Comparison of ENCODE assay signal across 8 cellular contexts in the genomic region with DNA sequence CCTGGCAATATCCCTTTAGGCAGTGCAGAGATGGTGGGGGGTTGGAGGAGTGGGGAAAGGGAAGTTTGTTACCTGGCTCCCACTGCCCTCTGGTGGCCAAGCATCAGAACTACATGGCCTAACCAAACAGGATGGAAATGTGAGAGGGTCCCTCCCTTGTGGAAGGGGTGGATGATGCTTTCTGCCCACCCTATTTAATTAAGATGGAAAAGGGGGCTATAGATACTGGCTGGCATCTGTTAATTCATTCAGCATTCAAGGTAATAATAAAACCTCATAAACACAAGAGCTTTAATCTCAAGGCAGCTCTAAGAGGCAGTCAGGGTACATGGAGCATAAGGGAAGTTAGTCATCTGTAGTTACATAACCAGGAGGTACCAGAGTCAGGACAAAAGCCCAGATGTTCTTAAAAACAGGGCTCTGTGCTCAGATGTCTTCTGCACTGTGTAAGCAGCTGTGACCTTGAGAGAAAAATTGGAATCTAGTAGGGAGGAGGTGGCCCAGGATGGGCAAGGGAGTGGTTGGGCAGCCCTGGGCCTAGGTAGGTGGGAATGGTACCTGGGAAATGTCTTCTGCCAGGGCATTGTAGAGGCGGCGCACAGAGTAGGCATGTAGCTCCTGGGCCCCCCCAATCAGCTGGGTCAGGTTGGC. TPM values are rescaled to one million over a fixed set of nuclear protein-coding genes. Genes with fewer than 3 reads are reported as not detected.
A peak's percentile ranks its signal among the peaks of the same experiment; 100 is the strongest.
DNase-seq lines count a peak whose midpoint lies in the region; ATAC-seq and TF ChIP-seq lines count a peak whose summit lies in the region.

No MANE protein-coding gene starts in this region.

- DNase-seq in activated CD4-positive, CD25-positive, alpha-beta regulatory T cell (lab: John Stamatoyannopoulos, UW): peak; percentile 21 to 41 (median 30)
- DNase-seq in NCI-H1694 (lab: John Stamatoyannopoulos, UW): peak; percentile 85
- peak; percentile 73 for DNase-seq in activated CD4-positive, alpha-beta T cell treated with anti-CD3 and anti-CD28 coated beads for 48 hours
- peak in 5 of 10 donors; percentile 61 to 76 (median 68) for DNase-seq in dorsolateral prefrontal cortex

- ATAC-seq in activated CD4-positive, CD25-positive, alpha-beta regulatory T cell treated with anti-CD3 and anti-CD28 coated beads, Interleukin-2, amount 50 U/mL, for 24 hours: no peak
- ATAC-seq in HG03442 (IDR thresholded peaks at IDR 0.05; ENCODE audit: unreplicated experiment) (no peak), HG03342 (IDR thresholded peaks at IDR 0.05; ENCODE audit: unreplicated experiment) (no peak)

- H3K27ac Mint-ChIP-seq in nephron: no peak overlapping the region

- H3K36me3 Mint-ChIP-seq in nephron (ENCODE audit: low read depth): peaks cover 21% of the 10 kb centered on the region

- H3K27me3 Mint-ChIP-seq in nephron (ENCODE audit: low read depth): peaks cover 3% of the 10 kb centered on the region

- H3K27ac ChIP-seq in dorsolateral prefrontal cortex: peak overlapping the region in 54 of 59 donors; percentile 7 to 84 (median 64)

- H3K4me3 ChIP-seq in dorsolateral prefrontal cortex: no peak overlapping the region

- intact Hi-C loops in dorsolateral prefrontal cortex (cut with DNase I): loop anchor here (1.0 to 5.0 kb wide), 2 partner anchors 85 to 236 kb away; no protein-coding TSS in a partner anchor

- peaks cover 17% of the 10 kb centered on the region for H3K4me1 Mint-ChIP-seq in nephron

- H3K27me3 ChIP-seq in dorsolateral prefrontal cortex: no peaks in the 10 kb centered on the region

- peak; percentile 88 to 99 (median 94) for TF ChIP-seq CTCF in dorsolateral prefrontal cortex (IDR thresholded peaks at IDR 0.05 in 54 of 56, conservative IDR thresholded peaks at IDR 0.05 in 2 of 56; ENCODE audit: low read depth in 1 of 56, partially characterized antibody in 56 of 56)
- peak; percentile 88 to 96 (median 94) for TF ChIP-seq CTCF in nephron (IDR thresholded peaks at IDR 0.05; ENCODE audit: unreplicated experiment in 3 of 3)

- no peaks in the 10 kb centered on the region for H3K9me3 Mint-ChIP-seq in nephron

- H3K4me3 Mint-ChIP-seq in nephron: peak overlapping the region in 2 of 3 experiments; percentile 50 to 53

RNA-seq across cellular contexts. Expression of gene AP1G2, which starts 4.6 kb away (rescaled TPM):
- 100 to 1,000 TPM in 99 of 120 experiments, 10 to 100 TPM in 21; 48.8 to 291 (median 147) TPM for total RNA-seq in dorsolateral prefrontal cortex

RNA-seq across cellular contexts. Expression of gene THTPA, which starts 6.9 kb away (rescaled TPM):
- 10 to 100 TPM; 20.2 to 54.1 (median 34.9) TPM for total RNA-seq in dorsolateral prefrontal cortex

RNA-seq across cellular contexts. Expression of gene ZFHX2, which starts 11.4 kb away (rescaled TPM):
- 10 to 100 TPM; 11.8 to 39.5 (median 21.5) TPM for total RNA-seq in dorsolateral prefrontal cortex

RNA-seq across cellular contexts. Expression of gene JPH4, which starts 15.6 kb away (rescaled TPM):
- 100 to 1,000 TPM in 119 of 120 experiments, 10 to 100 TPM in 1; 61.3 to 302 (median 213) TPM for total RNA-seq in dorsolateral prefrontal cortex
